13 cellular contexts compared by ENCODE assay signal in genomic region chr1:218374972-218375371, GRCh38. TPM values are rescaled to one million over a fixed set of nuclear protein-coding genes. Genes with fewer than 3 reads are reported as not detected.
DNase-seq lines count a peak whose midpoint lies in the region; ATAC-seq, FAIRE-seq and TF ChIP-seq lines count a peak whose summit lies in the region.
"Had no signal": no experiment of that assay in that cellular context is flagged by ENCODE, and none has a peak within 500 bp of the region (broad histone marks: within the 10 kb centered on the region; RNA-seq: fewer than 3 reads in every experiment).

No MANE protein-coding gene starts in this region.

- H3K27ac ChIP-seq in A549 (peak overlapping the region; percentile 92 to 94), muscle layer of duodenum (ENCODE audit: low read length) (peak overlapping the region; percentile 70), right lobe of liver (no peak overlapping the region)

- no peak overlapping the region for H3K4me3 ChIP-seq in A549
- H3K4me3 ChIP-seq in choroid plexus epithelial cell (ENCODE audit: low read depth, low read length): no peak overlapping the region
- no peak overlapping the region for H3K4me3 ChIP-seq in muscle layer of duodenum (ENCODE audit: low read depth in 1 of 2, low read length in 2 of 2)
- no peak overlapping the region for H3K4me3 ChIP-seq in right lobe of liver

- CTCF ChIA-PET in A549 (lab: Yijun Ruan, JAX): interaction anchor here (4.2 kb wide), 1 partner anchor 10 kb away, joined by 16 read pairs; no protein-coding TSS in a partner anchor

- H3K4me1 ChIP-seq in A549 (peaks cover 98% of the 10 kb centered on the region), muscle layer of duodenum (ENCODE audit: control insufficient read depth in 1 of 2, insufficient read depth in 2 of 2, low read length in 2 of 2) (peaks cover 0 to 28% of the 10 kb centered on the region in 2 donors), right lobe of liver (peaks cover 0 to 14% (median 4%) of the 10 kb centered on the region in 4 donors)

- TF ChIP-seq CTCF in A549 (IDR thresholded peaks at IDR 0.05) (no peak), choroid plexus epithelial cell (conservative IDR thresholded peaks at IDR 0.05; ENCODE audit: low read depth, low read length) (no peak), right lobe of liver (IDR thresholded peaks at IDR 0.05) (no peak)

- H3K9me3 ChIP-seq in A549 (no peaks in the 10 kb centered on the region), muscle layer of duodenum (ENCODE audit: control insufficient read depth in 1 of 2, low read length in 2 of 2) (no peaks in the 10 kb centered on the region), right lobe of liver (no peaks in the 10 kb centered on the region)

- FAIRE-seq in A549 (lab: Jason Lieb, UNC): no peak

- no peaks in the 10 kb centered on the region for H3K36me3 ChIP-seq in muscle layer of duodenum (ENCODE audit: control insufficient read depth in 1 of 2, insufficient read depth in 2 of 2, low read length in 2 of 2)
- no peaks in the 10 kb centered on the region for H3K36me3 ChIP-seq in right lobe of liver

- intact Hi-C loops in right lobe of liver (cut with DNase I): no loop called here

- peak overlapping the region; percentile 80 for H3K4me2 ChIP-seq in A549

- POLR2A ChIA-PET in A549 (lab: Yijun Ruan, JAX): interaction anchor here (4.5 kb wide), 1 partner anchor 30 kb away, joined by 20 read pairs; the partner anchor contains the start of gene TGFB2

- 2% methylated on average over 3 of the region's 3 CpGs for WGBS in A549 (ENCODE audit: missing lambda C conversion rate)
- WGBS in right lobe of liver (ENCODE audit: insufficient coverage, low coverage, low lambda C conversion rate, missing lambda C conversion rate): 63% methylated on average over 3 of the region's 3 CpGs

- no peak for TF ChIP-seq RAD21 in A549 (conservative IDR thresholded peaks at IDR 0.05 in 1 of 2, IDR thresholded peaks at IDR 0.05 in 1 of 2)

- peak; percentile 14 to 56; a peak in 2 of 5 replicates for TF ChIP-seq EP300 in A549 (IDR thresholded peaks at IDR 0.05)

- DNase-seq in A549 (ENCODE audit: low read depth in 1 of 2, low spot score in 1 of 2) (peak in 1 of 2 experiments; percentile 73), NCI-H460 (ENCODE audit: extremely low read depth, low read depth) (peak; percentile 43), choroid plexus epithelial cell (ENCODE audit: low read depth) (peak; percentile 77), NCI-H1092 treated with DMSO at 0.1 percent for 48 hours (lab: John Stamatoyannopoulos, UW) (no peak), right lobe of liver (no peak), NCI-H2196 treated with DMSO at 0.1 percent for 48 hours (lab: John Stamatoyannopoulos, UW; ENCODE audit: unreplicated experiment) (no peak)
- DNase-seq: activated effector memory CD4-positive, alpha-beta T cell treated with Interleukin-2 at 50 U/mL for 16 hours; GOT3; Karpas-422; stimulated activated CD4-positive, alpha-beta T cell treated with anti-CD3 and anti-CD28 coated beads, Interleukin-15, amount 100 ng/mL, for 24 hours had no signal

- TF ChIP-seq POLR2A in A549 (IDR thresholded peaks at IDR 0.05; ENCODE audit: low read length) (no peak), right lobe of liver (IDR thresholded peaks at IDR 0.05) (no peak)

- ATAC-seq in A549 (peak; percentile 4 to 12; a peak in 3 of 6 replicates), right lobe of liver (no peak), GM19455 (IDR thresholded peaks at IDR 0.05; ENCODE audit: unreplicated experiment) (no peak)
- ATAC-seq: stimulated activated effector memory CD8-positive, alpha-beta T cell treated with anti-CD3 and anti-CD28 coated beads, Interleukin-12 subunit alpha, Interleukin-12 subunit beta, amount 100 ng/mL, for 72 hours had no signal

- H3K27me3 ChIP-seq in muscle layer of duodenum (ENCODE audit: low read depth, low read length): no peaks in the 10 kb centered on the region
- H3K27me3 ChIP-seq in right lobe of liver: no peaks in the 10 kb centered on the region

TF ChIP-seq in A549, 52 proteins besides CTCF, POLR2A, EP300 and RAD21:
- no peak for TF ChIP-seq KDM5A (IDR thresholded peaks at IDR 0.05)
- TF ChIP-seq PHF8 (IDR thresholded peaks at IDR 0.05; ENCODE audit: borderline replicate concordance, low read depth): no peak
- TF ChIP-seq ZNF302 (CRISPR knock-in tag; IDR thresholded peaks at IDR 0.05): no peak
- TF ChIP-seq ESRRA (IDR thresholded peaks at IDR 0.05; ENCODE audit: borderline replicate concordance, low read length): no peak
- no peak for TF ChIP-seq REST (IDR thresholded peaks at IDR 0.05)
- no peak for TF ChIP-seq ZSCAN20 (CRISPR knock-in tag; IDR thresholded peaks at IDR 0.05)
- no peak for TF ChIP-seq NR3C1 (IDR thresholded peaks at IDR 0.05)
- TF ChIP-seq HOXB5 (CRISPR knock-in tag; IDR thresholded peaks at IDR 0.05): no peak
- TF ChIP-seq HEYL (CRISPR knock-in tag; IDR thresholded peaks at IDR 0.05): no peak
- TF ChIP-seq GATA3 (IDR thresholded peaks at IDR 0.05; ENCODE audit: borderline replicate concordance): peak; percentile 53; the same call in 1 of the 2 replicates
- 0 out of 3 replicates have a peak, but pooled peaks have one; percentile 16 for TF ChIP-seq SMC3 (IDR thresholded peaks at IDR 0.05)
- TF ChIP-seq ZC3H11A (IDR thresholded peaks at IDR 0.05): no peak
- no peak for TF ChIP-seq CBX8 (IDR thresholded peaks at IDR 0.05)
- no peak for TF ChIP-seq RCOR1 (IDR thresholded peaks at IDR 0.05; ENCODE audit: low read depth, low read length)
- no peak for TF ChIP-seq FOSB (CRISPR knock-in tag; IDR thresholded peaks at IDR 0.05)
- TF ChIP-seq CHD2 (IDR thresholded peaks at IDR 0.05; ENCODE audit: low read length, partially characterized antibody): no peak
- peak; percentile 85 for TF ChIP-seq JUNB (IDR thresholded peaks at IDR 0.05)
- no peak for TF ChIP-seq ELK1 (IDR thresholded peaks at IDR 0.05; ENCODE audit: low read depth, low read length)
- no peak for TF ChIP-seq HES2 (IDR thresholded peaks at IDR 0.05)
- TF ChIP-seq KDM1A (IDR thresholded peaks at IDR 0.05; ENCODE audit: low read depth): no peak
- no peak for TF ChIP-seq HDAC2 (IDR thresholded peaks at IDR 0.05)
- TF ChIP-seq EHMT2 (IDR thresholded peaks at IDR 0.05; ENCODE audit: low read depth): no peak
- no peak for TF ChIP-seq TP53 (CRISPR knock-in tag; IDR thresholded peaks at IDR 0.05)
- no peak for TF ChIP-seq EHF (CRISPR knock-in tag; IDR thresholded peaks at IDR 0.05)
- TF ChIP-seq CEBPB (IDR thresholded peaks at IDR 0.05): 0 out of 4 replicates have a peak, but pooled peaks of 1 of the 2 experiments have one; percentile 15
- TF ChIP-seq SREBF2 (IDR thresholded peaks at IDR 0.05): no peak
- TF ChIP-seq MYC (IDR thresholded peaks at IDR 0.05; ENCODE audit: borderline replicate concordance, low read length): no peak
- TF ChIP-seq BHLHE40 (IDR thresholded peaks at IDR 0.05; ENCODE audit: low read depth, low read length): no peak
- peak; percentile 52 for TF ChIP-seq FOSL2 (IDR thresholded peaks at IDR 0.05)
- TF ChIP-seq FOSL2 (CRISPR knock-in tag; IDR thresholded peaks at IDR 0.05): peak; percentile 85

RNA-seq across cellular contexts. Expression of gene TGFB2, which starts 29.8 kb away (rescaled TPM):
- polyA plus RNA-seq in A549 (2011; rRNA removed) (65.8 and 67.6 TPM in 2 replicates), A549 (2017; fragmentation: RNase III; extraction: RNeasy Plus Mini Kit Qiagen cat#74134 plus additional on column Dnase treatment) (29.7 to 40.6 TPM (median 34.0 TPM) in 3 replicates)
- polyA plus RNA-seq in A549 (2012; cell fraction: cytosol; rRNA removed): 7.8 and 9.4 TPM in 2 replicates
- 9.4 and 13.3 TPM in 2 replicates for polyA plus RNA-seq in A549 (2012; cell fraction: nucleus; rRNA removed)
- 33.4 and 43.9 TPM in 2 replicates for polyA minus RNA-seq in A549 (2011; rRNA and poly(A)+ RNA removed)
- 46.5 and 52.7 TPM in 2 replicates for total RNA-seq in NCI-H460 (2014; rRNA removed; shearing (Covaris generic))
- polyA plus RNA-seq in NCI-H460 (2014; cell fraction: nucleus; rRNA removed): 13.2 and 16.8 TPM in 2 replicates
- 1 to 10 TPM in 1 of 6 experiments, under 1 TPM in 5; 0.18 to 2.8 (median 0.34) TPM for total RNA-seq in right lobe of liver

Comparison
In these comparisons a context has a peak if more than half of its experiments do, and no peak if none do; other contexts are left out.
1. ATAC-seq: peak in A549 (2 of 2); none in right lobe of liver (0 of 4) and GM19455 (single experiment).
2. DNase-seq: peak in NCI-H460 (single experiment) and choroid plexus epithelial cell (single experiment); none in NCI-H1092 treated with DMSO at 0.1 percent for 48 hours (single experiment), right lobe of liver (0 of 3) and NCI-H2196 treated with DMSO at 0.1 percent for 48 hours (single experiment).
3. H3K27ac ChIP-seq: peak in A549 (2 of 2) and muscle layer of duodenum (single experiment); none in right lobe of liver (0 of 3).
4. RNA of gene TGFB2, which starts 29.8 kb away (total RNA-seq): 46.5 to 52.7 TPM in NCI-H460; 0.18 to 2.8 TPM in right lobe of liver; every median in the first group is over 10 times any median in the second.